ENCODE assay signal across 8 cellular contexts in genomic region chr1:226939439-226940028, GRCh38. TPM values are rescaled to one million over a fixed set of nuclear protein-coding genes. Genes with fewer than 3 reads are reported as not detected.
A peak's percentile ranks its signal among the peaks of the same experiment; 100 is the strongest.
DNase-seq lines count a peak whose midpoint lies in the region; ATAC-seq, FAIRE-seq and TF ChIP-seq lines count a peak whose summit lies in the region.

No MANE protein-coding gene starts in this region.

- CTCF ChIA-PET in HepG2 (lab: Yijun Ruan, JAX; ENCODE audit: low intra/inter-chr PET ratio, low total read pairs) = no interaction called here

- peaks cover 11% of the 10 kb centered on the region for H3K9me3 ChIP-seq in HepG2 (ENCODE audit: low read length)

- peaks cover 38% of the 10 kb centered on the region; the same call in 1 of the 2 replicates for H3K79me2 ChIP-seq in KMS-11 (ENCODE audit: insufficient read depth, low read depth)
- H3K79me2 ChIP-seq in HepG2 (ENCODE audit: insufficient read depth, low read length) = peaks cover 43% of the 10 kb centered on the region

- H3K36me3 ChIP-seq in KMS-11 (ENCODE audit: insufficient read depth) = no peaks in the 10 kb centered on the region
- H3K36me3 ChIP-seq in HepG2 (replicated peaks in 1 of 2; ENCODE audit: control insufficient read depth in 1 of 2, insufficient read depth in 2 of 2, low read length in 2 of 2) = no peaks in the 10 kb centered on the region

- WGBS in HepG2 (ENCODE audit: low lambda C conversion rate) = 0% methylated on average over 5 of the region's 51 CpGs

- ATAC-seq in HepG2 = peak; percentile 49

- H3K9ac ChIP-seq in KMS-11 (peak overlapping the region; percentile 94), HepG2 (ENCODE audit: insufficient read depth, low read depth, low read length) (peak overlapping the region; percentile 90)

- H3K4me1 ChIP-seq in KMS-11 (ENCODE audit: low read depth, poor library complexity, severe bottlenecking) (peaks cover 20% of the 10 kb centered on the region), HepG2 (ENCODE audit: insufficient read depth, low read length) (peaks cover 57% of the 10 kb centered on the region)

- TF ChIP-seq RAD21 in HepG2 (CRISPR knock-in tag; IDR thresholded peaks at IDR 0.05) = peak; percentile 54

- peak overlapping the region; percentile 98 for H3K27ac ChIP-seq in KMS-11
- peak overlapping the region; percentile 97 for H3K27ac ChIP-seq in HepG2 (ENCODE audit: extremely low read length, insufficient read depth, low read length)

- POLR2A ChIA-PET in HepG2 (lab: Yijun Ruan, JAX) = interaction anchor here (0.7 to 3.2 kb wide), 10 partner anchors 9 to 127 kb away, joined by 3 to 35 read pairs (median 4); no protein-coding TSS in a partner anchor

- H3K4me3 ChIP-seq in KMS-11 (IDR thresholded peaks at IDR 0.05; ENCODE audit: insufficient read depth, low read depth, low read length) (peak overlapping the region; percentile 69), HepG2 (replicated peaks in 1 of 3; ENCODE audit: insufficient read depth in 1 of 3, low read depth in 2 of 3, low read length in 3 of 3) (peak overlapping the region; percentile 63 to 80 (median 80))

- in situ Hi-C loops in HepG2 (cut with HindIII; ENCODE audit: extremely low pct_ligation_motif_present, low pct_unique_long_range_greater_than_20kb) = no loop called here

- H3K27me3 ChIP-seq in KMS-11 (ENCODE audit: insufficient read depth, low read depth) (no peaks in the 10 kb centered on the region), HepG2 (ENCODE audit: control insufficient read depth in 1 of 2, insufficient read depth in 2 of 2, low read length in 2 of 2) (no peaks in the 10 kb centered on the region; a peak in 1 of 5 replicates)

- TF ChIP-seq EP300 in HepG2 (IDR thresholded peaks at IDR 0.05; ENCODE audit: low read depth in 2 of 2, low read length in 2 of 2) (0 out of 4 replicates have a peak, but pooled peaks of 1 of the 2 experiments have one; percentile 7), HepG2 (CRISPR knock-in tag; IDR thresholded peaks at IDR 0.05; ENCODE audit: borderline replicate concordance) (no peak)

- TSS peak; percentile 91 for BruUV-seq in HepG2 (replicated peaks; lab: Mats Ljungman, UMichigan)

- FAIRE-seq in HepG2 (lab: Jason Lieb, UNC) = no peak

- intact Hi-C loops in HepG2 (cut with micrococcal nuclease; ENCODE audit: unreplicated experiment) = loop anchor here (10.0 kb wide), 1 partner anchor 1145 kb away; the partner anchor contains the start of gene ARF1

- H3K4me2 ChIP-seq in KMS-11 = peak overlapping the region; percentile 85
- H3K4me2 ChIP-seq in HepG2 (ENCODE audit: low read depth, low read length) = peak overlapping the region; percentile 96

- peak in 1 of 2 experiments; percentile 91; a peak in 2 of 4 replicates for TF ChIP-seq POLR2A in HepG2 (IDR thresholded peaks at IDR 0.05; ENCODE audit: insufficient read depth in 1 of 2, low read depth in 2 of 2, low read length in 2 of 2)

- H2AFZ ChIP-seq in KMS-11 (ENCODE audit: low read depth) (peak overlapping the region; percentile 72), HepG2 (ENCODE audit: low read length) (no peak overlapping the region)

- TF ChIP-seq CTCF in KMS-11 (conservative IDR thresholded peaks at IDR 0.05; ENCODE audit: low read depth, low read length) = 0 out of 2 replicates have a peak, but pooled peaks have one; percentile 18
- TF ChIP-seq CTCF in HepG2 (CRISPR knock-in tag; IDR thresholded peaks at IDR 0.05) = peak; percentile 12; the same call in 1 of the 2 replicates

- DNase-seq in NCI-H1436 (lab: John Stamatoyannopoulos, UW) = peak; percentile 78
- DNase-seq in NCI-H1436 treated with DMSO at 0.1 percent for 48 hours (lab: John Stamatoyannopoulos, UW) = no peak
- DNase-seq in GOT3 (lab: John Stamatoyannopoulos, UW) = peak; percentile 80
- DNase-seq in SW480 (ENCODE audit: low spot score) = peak; percentile 69
- DNase-seq in cerebellar cortex (ENCODE audit: low spot score) = peak; percentile 61
- DNase-seq in HepG2 (ENCODE audit: low spot score) = no peak
- peak in 2 of 3 experiments; percentile 32 to 40 for DNase-seq in stimulated activated CD4-positive, alpha-beta T cell treated with anti-CD3 and anti-CD28 coated beads, TNF-alpha, amount 100 ng/mL, for 24 hours (ENCODE audit: low read depth in 3 of 3)

- no peaks in the 10 kb centered on the region for H4K20me1 ChIP-seq in KMS-11 (ENCODE audit: insufficient read depth)
- H4K20me1 ChIP-seq in HepG2 (ENCODE audit: insufficient read depth, low read length) = peaks cover 8% of the 10 kb centered on the region; the same call in 1 of the 2 replicates

TF ChIP-seq in HepG2, 621 proteins besides CTCF, POLR2A, EP300 and RAD21 (continues in another document):
- TF ChIP-seq, protein P1, sequence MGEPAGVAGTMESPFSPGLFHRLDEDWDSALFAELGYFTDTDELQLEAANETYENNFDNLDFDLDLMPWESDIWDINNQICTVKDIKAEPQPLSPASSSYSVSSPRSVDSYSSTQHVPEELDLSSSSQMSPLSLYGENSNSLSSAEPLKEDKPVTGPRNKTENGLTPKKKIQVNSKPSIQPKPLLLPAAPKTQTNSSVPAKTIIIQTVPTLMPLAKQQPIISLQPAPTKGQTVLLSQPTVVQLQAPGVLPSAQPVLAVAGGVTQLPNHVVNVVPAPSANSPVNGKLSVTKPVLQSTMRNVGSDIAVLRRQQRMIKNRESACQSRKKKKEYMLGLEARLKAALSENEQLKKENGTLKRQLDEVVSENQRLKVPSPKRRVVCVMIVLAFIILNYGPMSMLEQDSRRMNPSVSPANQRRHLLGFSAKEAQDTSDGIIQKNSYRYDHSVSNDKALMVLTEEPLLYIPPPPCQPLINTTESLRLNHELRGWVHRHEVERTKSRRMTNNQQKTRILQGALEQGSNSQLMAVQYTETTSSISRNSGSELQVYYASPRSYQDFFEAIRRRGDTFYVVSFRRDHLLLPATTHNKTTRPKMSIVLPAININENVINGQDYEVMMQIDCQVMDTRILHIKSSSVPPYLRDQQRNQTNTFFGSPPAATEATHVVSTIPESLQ (CRISPR knock-in tag; conservative IDR thresholded peaks at IDR 0.05) = no peak
- peak; percentile 72; the same call in 1 of the 2 replicates for TF ChIP-seq ARID2 (CRISPR knock-in tag; IDR thresholded peaks at IDR 0.05; ENCODE audit: borderline replicate concordance)
- TF ChIP-seq ZNF768 (CRISPR knock-in tag; IDR thresholded peaks at IDR 0.05) = 0 out of 2 replicates have a peak, but pooled peaks have one; percentile 43
- TF ChIP-seq ATF5 (CRISPR knock-in tag; IDR thresholded peaks at IDR 0.05; ENCODE audit: low read depth) = no peak
- no peak for TF ChIP-seq SIX4 (CRISPR knock-in tag; IDR thresholded peaks at IDR 0.05)
- TF ChIP-seq WIZ (CRISPR knock-in tag; IDR thresholded peaks at IDR 0.05) = peak; percentile 43; the same call in 1 of the 2 replicates
- no peak; the same call in 1 of the 2 replicates for TF ChIP-seq GPN1 (CRISPR knock-in tag; IDR thresholded peaks at IDR 0.05; ENCODE audit: borderline replicate concordance)
- TF ChIP-seq ZNF784 (CRISPR knock-in tag; IDR thresholded peaks at IDR 0.05; ENCODE audit: borderline replicate concordance) = no peak; the same call in 1 of the 2 replicates
- TF ChIP-seq MYC (CRISPR knock-in tag; IDR thresholded peaks at IDR 0.05; ENCODE audit: borderline replicate concordance) = peak; percentile 75; the same call in 1 of the 2 replicates
- no peak for TF ChIP-seq ZNF460 (CRISPR knock-in tag; IDR thresholded peaks at IDR 0.05; ENCODE audit: borderline replicate concordance)
- no peak for TF ChIP-seq ZNF550 (CRISPR knock-in tag; IDR thresholded peaks at IDR 0.05; ENCODE audit: borderline replicate concordance)
- no peak for TF ChIP-seq MTF2 (CRISPR knock-in tag; IDR thresholded peaks at IDR 0.05; ENCODE audit: borderline replicate concordance)
- peak; percentile 57; the same call in 1 of the 2 replicates for TF ChIP-seq MEIS1 (CRISPR knock-in tag; IDR thresholded peaks at IDR 0.05; ENCODE audit: borderline replicate concordance)

RNA-seq across cellular contexts. Expression of gene COQ8A, which starts 0.6 kb away (rescaled TPM):
- 63.3 and 88.7 TPM in 2 replicates for total RNA-seq in HepG2 (2016; rRNA removed; fragmentation: Illumina TruSeq; extraction: Trizol)
- total RNA-seq in HepG2 (2016; cell fraction: cytosol; rRNA removed; fragmentation: Illumina TruSeq; extraction: Trizol; ENCODE audit: low read depth) = 25.9 and 28.8 TPM in 2 replicates
- total RNA-seq in HepG2 (2016; cell fraction: insoluble cytoplasmic fraction; rRNA removed; fragmentation: Illumina TruSeq; extraction: Trizol) = 60.2 and 93.0 TPM in 2 replicates
- total RNA-seq in HepG2 (2016; cell fraction: membrane; rRNA removed; fragmentation: Illumina TruSeq; extraction: Trizol) = 26.6 and 26.8 TPM in 2 replicates
- total RNA-seq in HepG2 (2016; cell fraction: nucleus; rRNA removed; fragmentation: Illumina TruSeq; extraction: Trizol) = 66.7 and 69.0 TPM in 2 replicates
- polyA plus RNA-seq in HepG2 (2011; rRNA removed) = 60.4 and 72.2 TPM in 2 replicates
- polyA plus RNA-seq in HepG2 (2011; cell fraction: cytosol; rRNA removed) = 53.6 and 65.9 TPM in 2 replicates
- 117 and 151 TPM in 2 replicates for polyA plus RNA-seq in HepG2 (2011; cell fraction: nucleus; rRNA removed)
- polyA plus RNA-seq in HepG2 (2012) = 69.4 and 75.0 TPM in 2 replicates
- 6.0 and 6.9 TPM in 2 replicates for polyA plus RNA-seq in HepG2 (2016; cell fraction: cytosol; fragmentation: Illumina TruSeq; extraction: Trizol; ENCODE audit: low read depth)
- 55.2 and 65.3 TPM in 2 replicates for polyA plus RNA-seq in HepG2 (2016; cell fraction: insoluble cytoplasmic fraction; fragmentation: Illumina TruSeq; extraction: Trizol; ENCODE audit: low read depth)
- polyA plus RNA-seq in HepG2 (2016; cell fraction: membrane; fragmentation: Illumina TruSeq; extraction: Trizol; ENCODE audit: low read depth) = 14.1 and 15.8 TPM in 2 replicates
- polyA plus RNA-seq in HepG2 (2016; cell fraction: nucleus; fragmentation: Illumina TruSeq; extraction: Trizol; ENCODE audit: insufficient read depth, low read depth) = 146 and 150 TPM in 2 replicates
- polyA minus RNA-seq in HepG2 (2011; rRNA and poly(A)+ RNA removed; ENCODE audit: low replicate concordance) = 30.4 and 75.1 TPM in 2 replicates
- 31.1 and 31.3 TPM in 2 replicates for polyA minus RNA-seq in HepG2 (2011; cell fraction: cytosol; rRNA and poly(A)+ RNA removed)
- 28.2 and 38.1 TPM in 2 replicates for polyA minus RNA-seq in HepG2 (2011; cell fraction: nucleus; rRNA and poly(A)+ RNA removed)

Comparison
In these comparisons a context has a peak if more than half of its experiments do, and no peak if none do; other contexts are left out.
1. DNase-seq: peak in NCI-H1436 (single experiment), GOT3 (single experiment), SW480 (single experiment), cerebellar cortex (single experiment) and stimulated activated CD4-positive, alpha-beta T cell treated with anti-CD3 and anti-CD28 coated beads, TNF-alpha, amount 100 ng/mL, for 24 hours (2 of 3); none in NCI-H1436 treated with DMSO at 0.1 percent for 48 hours (single experiment) and HepG2 (single experiment).